In the genomic region with DNA sequence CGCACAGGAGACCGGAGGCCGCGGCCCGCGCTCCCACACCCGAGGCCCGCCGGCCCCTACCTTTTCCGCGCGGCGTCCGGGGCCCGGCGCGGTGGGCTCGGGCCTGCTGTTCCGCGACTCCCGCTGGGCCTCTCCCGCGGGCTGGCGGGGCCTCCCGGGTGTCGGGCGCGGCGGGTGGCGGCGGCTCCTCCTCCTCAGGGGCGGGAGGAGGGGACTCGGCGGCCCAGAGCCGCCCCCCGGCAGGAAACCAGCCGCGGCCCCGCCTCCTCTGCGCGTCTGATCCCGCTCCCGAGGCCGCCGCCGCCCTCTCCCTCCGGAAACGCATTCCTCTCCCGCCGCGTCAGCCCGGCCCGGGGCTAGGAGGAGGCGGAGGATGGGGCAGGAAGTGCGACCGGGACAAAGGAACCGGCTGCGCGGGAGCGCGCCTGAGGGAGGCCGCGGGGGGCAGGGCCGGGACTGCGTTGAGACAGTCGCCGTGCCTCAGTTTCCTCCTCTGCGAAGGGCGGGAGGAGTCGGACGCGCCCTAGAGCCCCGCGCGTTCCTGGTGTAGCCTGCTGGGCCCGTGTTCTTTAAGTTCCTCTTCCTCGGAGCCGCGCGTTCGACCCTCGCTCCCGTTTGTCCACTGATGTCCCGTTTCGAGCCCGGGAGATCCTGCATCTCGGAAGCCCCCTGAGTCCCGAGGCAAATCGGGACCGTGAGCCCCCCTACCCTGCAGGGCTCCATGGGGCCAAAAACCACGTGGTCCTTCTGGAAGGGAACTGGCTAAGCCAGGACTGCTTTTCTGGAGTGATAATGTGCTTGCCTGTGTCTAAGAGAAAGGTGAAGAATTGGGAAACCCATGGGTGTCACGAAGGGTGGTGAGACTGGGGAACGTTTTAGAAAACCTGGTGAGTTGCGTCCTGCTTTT, we compare ENCODE assay signal across 8 cellular contexts. TPM values are rescaled to one million over a fixed set of nuclear protein-coding genes. Genes with fewer than 3 reads are reported as not detected.
DNase-seq lines count a peak whose midpoint lies in the region; ATAC-seq, FAIRE-seq and TF ChIP-seq lines count a peak whose summit lies in the region.

A gene (minus strand): TSS at position 146 of the 907 bp plus-strand sequence. CDS start 22,672 bp downstream, outside the sequence.

- TF ChIP-seq EP300 in neural cell (conservative IDR thresholded peaks at IDR 0.05; ENCODE audit: poor library complexity, severe bottlenecking), result peak; percentile 78

- peak; percentile 89 for ATAC-seq in stimulated activated naive CD8-positive, alpha-beta T cell treated with anti-CD3 and anti-CD28 coated beads, Interleukin-15, amount 100 ng/mL, for 72 hours

- peak; percentile 68 for TF ChIP-seq POLR2A in H54 (IDR thresholded peaks at IDR 0.05; ENCODE audit: low read depth, low read length)

- no peaks in the 10 kb centered on the region for H3K9me3 Mint-ChIP-seq in stimulated activated naive CD8-positive, alpha-beta T cell treated with anti-CD3 and anti-CD28 coated beads, Interleukin-15, amount 100 ng/mL, for 72 hours

- peak; percentile 62 for FAIRE-seq in H54 (lab: Jason Lieb, UNC)

- DNase-seq in EL (peak; percentile 98), H54 (ENCODE audit: insufficient read length, low spot score) (peak; percentile 62), MG63 (peak; percentile 98), SHP77 (lab: John Stamatoyannopoulos, UW) (peak; percentile 89 to 91), activated gamma-delta T cell treated with Interleukin-2 at 50 U/mL for 16 hours (peak; percentile 76), fibroblast of villous mesenchyme (ENCODE audit: low read depth) (peak; percentile 97)
- DNase-seq in stimulated activated naive CD8-positive, alpha-beta T cell treated with anti-CD3 and anti-CD28 coated beads, Interleukin-15, amount 100 ng/mL, for 72 hours, result peak; percentile 80 to 82

- peak within 1 kb of the TSS; percentile 87 for H3K4me2 ChIP-seq in neural cell (ENCODE audit: low read length)

- peaks cover 8% of the 10 kb centered on the region for H3K27me3 Mint-ChIP-seq in stimulated activated naive CD8-positive, alpha-beta T cell treated with anti-CD3 and anti-CD28 coated beads, Interleukin-15, amount 100 ng/mL, for 72 hours

- H3K27ac ChIP-seq in neural cell (ENCODE audit: low read length), result peak within 1 kb of the TSS; percentile 94

- H3K27me3 ChIP-seq in MG63, result no peaks in the 10 kb centered on the region
- H3K27me3 ChIP-seq in neural cell (ENCODE audit: insufficient read depth, low read depth, low read length), result no peaks in the 10 kb centered on the region

- H3K9me2 ChIP-seq in neural cell (ENCODE audit: insufficient read depth, low read length), result no peaks in the 10 kb centered on the region

- no peaks in the 10 kb centered on the region for H4K20me1 ChIP-seq in neural cell (ENCODE audit: insufficient read depth)

- peak within 1 kb of the TSS; percentile 97 for H2AFZ ChIP-seq in neural cell (ENCODE audit: low read depth, low read length)

- peak within 1 kb of the TSS; percentile 86 to 97 for H3K4me3 Mint-ChIP-seq in stimulated activated naive CD8-positive, alpha-beta T cell treated with anti-CD3 and anti-CD28 coated beads, Interleukin-15, amount 100 ng/mL, for 72 hours

- peak; percentile 45 for TF ChIP-seq RAD21 in neural cell (conservative IDR thresholded peaks at IDR 0.05)

- H3K79me2 ChIP-seq in neural cell (replicated peaks; ENCODE audit: insufficient read depth, low read length), result peaks cover 58% of the 10 kb centered on the region

- H3K9me3 ChIP-seq in MG63 (no peaks in the 10 kb centered on the region), neural cell (ENCODE audit: low read length) (no peaks in the 10 kb centered on the region)

- peak within 1 kb of the TSS; percentile 98 for H3K9ac ChIP-seq in neural cell (ENCODE audit: low read length)

- peak within 1 kb of the TSS; percentile 92 to 98 for H3K27ac Mint-ChIP-seq in stimulated activated naive CD8-positive, alpha-beta T cell treated with anti-CD3 and anti-CD28 coated beads, Interleukin-15, amount 100 ng/mL, for 72 hours

- TF ChIP-seq CTCF in fibroblast of villous mesenchyme (IDR thresholded peaks at IDR 0.05; ENCODE audit: insufficient read depth, low read depth, low read length) (no peak), neural cell (IDR thresholded peaks at IDR 0.05; ENCODE audit: poor library complexity, severe bottlenecking) (no peak)

- H3F3A ChIP-seq in neural cell (ENCODE audit: insufficient read depth, low read length, poor library complexity, severe bottlenecking), result no peaks in the 10 kb centered on the region

- H3K4me3 ChIP-seq in MG63 (peak within 1 kb of the TSS; percentile 90), fibroblast of villous mesenchyme (ENCODE audit: low read depth, low read length) (peak within 1 kb of the TSS; percentile 92), neural cell (ENCODE audit: low read length) (peak within 1 kb of the TSS; percentile 99)

- peaks cover 25% of the 10 kb centered on the region for H3K36me3 ChIP-seq in MG63
- no peaks in the 10 kb centered on the region for H3K36me3 ChIP-seq in neural cell (ENCODE audit: insufficient read depth, low read length)

- peaks cover 39% of the 10 kb centered on the region for H3K4me1 Mint-ChIP-seq in stimulated activated naive CD8-positive, alpha-beta T cell treated with anti-CD3 and anti-CD28 coated beads, Interleukin-15, amount 100 ng/mL, for 72 hours

TF ChIP-seq in neural cell, 6 proteins besides CTCF, POLR2A, EP300 and RAD21:
- TF ChIP-seq TAF1 (IDR thresholded peaks at IDR 0.05; ENCODE audit: low read depth) (peak; percentile 85), POLR2AphosphoS5 (IDR thresholded peaks at IDR 0.05) (peak; percentile 96), EZH2 (IDR thresholded peaks at IDR 0.05; ENCODE audit: borderline replicate concordance, insufficient read depth, low read length, poor library complexity, severe bottlenecking) (no peak), SMC3 (conservative IDR thresholded peaks at IDR 0.05; ENCODE audit: poor library complexity) (peak; percentile 52), MXI1 (conservative IDR thresholded peaks at IDR 0.05; ENCODE audit: poor library complexity, severe bottlenecking) (peak; percentile 88)
- TF ChIP-seq, protein P1, sequence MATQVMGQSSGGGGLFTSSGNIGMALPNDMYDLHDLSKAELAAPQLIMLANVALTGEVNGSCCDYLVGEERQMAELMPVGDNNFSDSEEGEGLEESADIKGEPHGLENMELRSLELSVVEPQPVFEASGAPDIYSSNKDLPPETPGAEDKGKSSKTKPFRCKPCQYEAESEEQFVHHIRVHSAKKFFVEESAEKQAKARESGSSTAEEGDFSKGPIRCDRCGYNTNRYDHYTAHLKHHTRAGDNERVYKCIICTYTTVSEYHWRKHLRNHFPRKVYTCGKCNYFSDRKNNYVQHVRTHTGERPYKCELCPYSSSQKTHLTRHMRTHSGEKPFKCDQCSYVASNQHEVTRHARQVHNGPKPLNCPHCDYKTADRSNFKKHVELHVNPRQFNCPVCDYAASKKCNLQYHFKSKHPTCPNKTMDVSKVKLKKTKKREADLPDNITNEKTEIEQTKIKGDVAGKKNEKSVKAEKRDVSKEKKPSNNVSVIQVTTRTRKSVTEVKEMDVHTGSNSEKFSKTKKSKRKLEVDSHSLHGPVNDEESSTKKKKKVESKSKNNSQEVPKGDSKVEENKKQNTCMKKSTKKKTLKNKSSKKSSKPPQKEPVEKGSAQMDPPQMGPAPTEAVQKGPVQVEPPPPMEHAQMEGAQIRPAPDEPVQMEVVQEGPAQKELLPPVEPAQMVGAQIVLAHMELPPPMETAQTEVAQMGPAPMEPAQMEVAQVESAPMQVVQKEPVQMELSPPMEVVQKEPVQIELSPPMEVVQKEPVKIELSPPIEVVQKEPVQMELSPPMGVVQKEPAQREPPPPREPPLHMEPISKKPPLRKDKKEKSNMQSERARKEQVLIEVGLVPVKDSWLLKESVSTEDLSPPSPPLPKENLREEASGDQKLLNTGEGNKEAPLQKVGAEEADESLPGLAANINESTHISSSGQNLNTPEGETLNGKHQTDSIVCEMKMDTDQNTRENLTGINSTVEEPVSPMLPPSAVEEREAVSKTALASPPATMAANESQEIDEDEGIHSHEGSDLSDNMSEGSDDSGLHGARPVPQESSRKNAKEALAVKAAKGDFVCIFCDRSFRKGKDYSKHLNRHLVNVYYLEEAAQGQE (IDR thresholded peaks at IDR 0.05; ENCODE audit: borderline replicate concordance), result peak; percentile 91
TF ChIP-seq in neural cell: peak in this region for 5.

RNA-seq across cellular contexts. Expression of the gene that starts here (rescaled TPM):
- 715 and 2,345 TPM in 2 replicates for total RNA-seq in MG63 (2014; rRNA removed; shearing (Covaris generic); ENCODE audit: low replicate concordance)
- 1,751 and 1,757 TPM in 2 replicates for total RNA-seq in fibroblast of villous mesenchyme
- 59.2 and 62.4 TPM in 2 replicates for polyA plus RNA-seq in neural cell
- 140 and 141 TPM in 2 replicates for polyA minus RNA-seq in neural cell

Comparison
In these comparisons a context has a peak if more than half of its experiments do, and no peak if none do; other contexts are left out.
1. Peak in every context shown above with its lines: DNase-seq, ATAC-seq, H3K4me3 ChIP-seq and H3K27ac ChIP-seq.